In the genomic region with DNA sequence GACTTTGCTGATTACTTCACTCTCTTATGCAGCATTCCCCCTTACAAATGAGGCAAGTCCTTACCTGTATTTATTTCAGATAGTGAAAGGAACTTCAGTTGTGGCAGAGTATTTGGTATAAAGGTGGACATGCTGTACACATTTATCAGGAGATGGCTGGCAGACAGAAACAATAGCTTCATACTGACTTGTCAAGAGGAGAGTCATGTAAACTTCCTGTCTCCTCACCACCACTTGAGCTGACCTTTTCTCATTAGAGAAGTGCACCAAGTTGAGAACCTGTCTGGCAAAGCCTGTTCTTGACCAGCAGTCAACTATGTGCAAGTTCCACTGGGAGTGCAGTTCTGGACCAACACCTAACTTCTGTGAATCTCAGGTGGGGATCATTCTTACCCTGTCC, we compare ENCODE assay signal across 25 cellular contexts.
"Had no signal": no experiment of that assay in that cellular context is flagged by ENCODE, and none has a peak within 500 bp of the region (broad histone marks: within the 10 kb centered on the region; RNA-seq: fewer than 3 reads in every experiment).

No MANE protein-coding gene starts in this region.

- FAIRE-seq: kidney had no signal

- H3K4me1 ChIP-seq: colonic mucosa, esophagus muscularis mucosa, gastroesophageal sphincter, left ventricle myocardium inferior, lower lobe of right lung, parathyroid adenoma, prostate gland, right lobe of liver, suprapubic skin, thyroid gland, upper lobe of right lung, vagina had no signal

- H3K9me3 ChIP-seq: colonic mucosa, prostate gland, right lobe of liver, thyroid gland, upper lobe of right lung, vagina had no signal

- H3K27ac ChIP-seq: colonic mucosa, epithelial cell of prostate, esophagus muscularis mucosa, gastroesophageal sphincter, left ventricle myocardium inferior, lower lobe of right lung, parathyroid adenoma, prostate gland, right lobe of liver, suprapubic skin, thyroid gland, upper lobe of right lung, vagina had no signal

- H3K27me3 ChIP-seq: colonic mucosa, esophagus muscularis mucosa, gastroesophageal sphincter, right lobe of liver, suprapubic skin, thyroid gland, upper lobe of right lung, vagina had no signal

- DNase-seq: colonic mucosa; effector CD4-positive, alpha-beta T cell; endodermal cell; glutamatergic neuron; kidney; left cardiac atrium; left ventricle myocardium inferior; lower lobe of right lung; mesenchymal stem cell; midbrain; right lobe of liver; stimulated activated CD4-positive, alpha-beta T cell treated with anti-CD3 and anti-CD28 coated beads, Interleukin-4, amount 100 ng/mL, for 1 hour; stimulated activated CD8-positive, alpha-beta memory T cell treated with anti-CD3 and anti-CD28 coated beads, Interleukin-4, amount 100 ng/mL, for 48 hours; stimulated activated naive CD8-positive, alpha-beta T cell treated with anti-CD3 and anti-CD28 coated beads, Interleukin-15, Interleukin-2, amounts not matched to agents 100 U/mL and 50 U/mL, for 24 hours; thyroid gland; upper lobe of right lung had no signal

- H3K4me1 Mint-ChIP-seq: endodermal cell; nephron; stimulated activated effector memory CD8-positive, alpha-beta T cell treated with anti-CD3 and anti-CD28 coated beads, Interleukin-12 subunit alpha, Interleukin-12 subunit beta, amount 100 ng/mL, for 72 hours had no signal

- H3K4me3 ChIP-seq: colonic mucosa, esophagus muscularis mucosa, gastroesophageal sphincter, left ventricle myocardium inferior, lower lobe of right lung, prostate gland, right lobe of liver, suprapubic skin, thyroid gland, upper lobe of right lung, vagina had no signal

- H3K4me3 Mint-ChIP-seq: endodermal cell; nephron; stimulated activated effector memory CD8-positive, alpha-beta T cell treated with anti-CD3 and anti-CD28 coated beads, Interleukin-12 subunit alpha, Interleukin-12 subunit beta, amount 100 ng/mL, for 72 hours had no signal

- ATAC-seq: gastroesophageal sphincter; left cardiac atrium; lower lobe of right lung; right lobe of liver; stimulated activated effector memory CD8-positive, alpha-beta T cell treated with anti-CD3 and anti-CD28 coated beads, Interleukin-12 subunit alpha, Interleukin-12 subunit beta, amount 100 ng/mL, for 72 hours; stimulated activated naive CD8-positive, alpha-beta T cell treated with anti-CD3 and anti-CD28 coated beads, Interleukin-15, Interleukin-2, amounts not matched to agents 100 U/mL and 50 U/mL, for 24 hours; upper lobe of right lung had no signal

- H3K36me3 Mint-ChIP-seq: stimulated activated effector memory CD8-positive, alpha-beta T cell treated with anti-CD3 and anti-CD28 coated beads, Interleukin-12 subunit alpha, Interleukin-12 subunit beta, amount 100 ng/mL, for 72 hours had no signal

- H3K36me3 ChIP-seq: colonic mucosa, lower lobe of right lung, prostate gland, thyroid gland, upper lobe of right lung had no signal

- H3K27ac Mint-ChIP-seq: endodermal cell; nephron; stimulated activated effector memory CD8-positive, alpha-beta T cell treated with anti-CD3 and anti-CD28 coated beads, Interleukin-12 subunit alpha, Interleukin-12 subunit beta, amount 100 ng/mL, for 72 hours had no signal
